ENCODE assay signal across 15 cellular contexts in genomic region chr15:30919877-30920550, GRCh38.
"Had no signal": no experiment of that assay in that cellular context is flagged by ENCODE, and none has a peak within 500 bp of the region (broad histone marks: within the 10 kb centered on the region; RNA-seq: fewer than 3 reads in every experiment).

No MANE protein-coding gene starts in this region.

- H3K27ac ChIP-seq: thoracic aorta, vagina had no signal

- ATAC-seq: activated CD8-positive, alpha-beta T cell treated with anti-CD3 and anti-CD28 coated beads for 36 hours; activated T-cell treated with anti-CD3 and anti-CD28 coated beads, Interleukin-2, amount 50 U/mL, for 4 hours; heart left ventricle had no signal

- H3K4me1 ChIP-seq: vagina had no signal

- H3K27me3 ChIP-seq: heart left ventricle, right atrium auricular region, vagina had no signal

- H3K4me2 ChIP-seq: smooth muscle cell had no signal

- H3K4me3 ChIP-seq: heart left ventricle, right atrium auricular region, smooth muscle cell, thoracic aorta, vagina had no signal

- H3K9me3 ChIP-seq: heart left ventricle, right atrium auricular region, thoracic aorta, vagina had no signal

- DNase-seq: activated B cell treated with CpG ODN at 0.5 μM for 24 hours; activated CD4-positive, alpha-beta T cell treated with anti-CD3 and anti-CD28 coated beads for 48 hours; activated CD8-positive, alpha-beta T cell treated with anti-CD3 and anti-CD28 coated beads for 36 hours; activated effector memory CD4-positive, alpha-beta T cell treated with Interleukin-2 at 50 U/mL for 16 hours; activated naive CD4-positive, alpha-beta T cell treated with anti-CD3 and anti-CD28 coated beads, Interleukin-2, amount 50 U/mL, for 16 hours; activated T-cell treated with anti-CD3 and anti-CD28 coated beads, Interleukin-2, amount 50 U/mL, for 4 hours; dermis blood vessel endothelial cell; endodermal cell; heart left ventricle; immature natural killer cell; nucleus accumbens had no signal
